ENCODE assay signal across 25 cellular contexts in genomic region chr2:200356306-200356705, GRCh38. TPM values are rescaled to one million over a fixed set of nuclear protein-coding genes. Genes with fewer than 3 reads are reported as not detected.
DNase-seq lines count a peak whose midpoint lies in the region; ATAC-seq and TF ChIP-seq lines count a peak whose summit lies in the region.
"Had no signal": no experiment of that assay in that cellular context is flagged by ENCODE, and none has a peak within 500 bp of the region (broad histone marks: within the 10 kb centered on the region; RNA-seq: fewer than 3 reads in every experiment).

No MANE protein-coding gene starts in this region.

- no peak overlapping the region for H4K91ac ChIP-seq in H9 (ENCODE audit: insufficient read length, low read depth, low read length)

- no peaks in the 10 kb centered on the region for H3K9me2 ChIP-seq in hepatocyte (replicated peaks; ENCODE audit: insufficient read depth)

- no peak for ATAC-seq in GM21529 (IDR thresholded peaks at IDR 0.05; ENCODE audit: unreplicated experiment)
- ATAC-seq: activated CD8-positive, alpha-beta T cell treated with anti-CD3 and anti-CD28 coated beads for 36 hours; K562; left cardiac atrium; stimulated activated naive CD8-positive, alpha-beta T cell treated with anti-CD3 and anti-CD28 coated beads, Interleukin-15, amount 100 ng/mL, for 72 hours had no signal

- H3K56ac ChIP-seq in H9 (ENCODE audit: insufficient read length, low read depth, low read length) = no peak overlapping the region

- H3K4me3 ChIP-seq in hepatocyte (no peak overlapping the region), smooth muscle cell (no peak overlapping the region)
- H3K4me3 ChIP-seq: ascending aorta, heart right ventricle, K562, psoas muscle, tibial nerve had no signal

- H3K9me3 Mint-ChIP-seq in H9 (no peaks in the 10 kb centered on the region), chondrocyte (ENCODE audit: low read depth) (no peaks in the 10 kb centered on the region)
- no peaks in the 10 kb centered on the region for H3K9me3 Mint-ChIP-seq in activated T-helper 1 cell treated with anti-CD3 and anti-CD28 coated beads, Interleukin-12 subunit alpha, Interleukin-12 subunit beta, Interleukin-2, Interleukin-4 antibody, amounts not matched to agents 30 ng/mL and 10 ng/mL and 1 ng/mL, durations not matched to agents 14 hours and 24 hours and 36 hours
- H3K9me3 Mint-ChIP-seq: activated CD8-positive, alpha-beta T cell treated with anti-CD3 and anti-CD28 coated beads for 36 hours; stimulated activated naive CD8-positive, alpha-beta T cell treated with anti-CD3 and anti-CD28 coated beads, Interleukin-15, amount 100 ng/mL, for 72 hours; T-helper 1 cell treated with Interleukin-12 subunit alpha and Interleukin-12 subunit beta and Interleukin-4 antibody, amounts not matched to agents 30 μg/mL and 1 μg/mL, for 36 hours had no signal

- H3K27me3 Mint-ChIP-seq in H9 (ENCODE audit: low read depth) (no peaks in the 10 kb centered on the region), chondrocyte (ENCODE audit: low read depth) (no peaks in the 10 kb centered on the region)
- H3K27me3 Mint-ChIP-seq in activated T-helper 1 cell treated with anti-CD3 and anti-CD28 coated beads, Interleukin-12 subunit alpha, Interleukin-12 subunit beta, Interleukin-2, Interleukin-4 antibody, amounts not matched to agents 30 ng/mL and 10 ng/mL and 1 ng/mL, durations not matched to agents 14 hours and 24 hours and 36 hours (ENCODE audit: insufficient read depth) = peaks cover 8% of the 10 kb centered on the region
- H3K27me3 Mint-ChIP-seq: activated CD8-positive, alpha-beta T cell treated with anti-CD3 and anti-CD28 coated beads for 36 hours; activated naive CD8-positive, alpha-beta T cell had no signal

- no peak overlapping the region for H2BK20ac ChIP-seq in H9 (ENCODE audit: low read depth, low read length, poor library complexity, severe bottlenecking)

- peaks cover 77 to 84% of the 10 kb centered on the region in 2 experiments for H3K4me1 Mint-ChIP-seq in H9
- H3K4me1 Mint-ChIP-seq in chondrocyte (ENCODE audit: low read depth) = peaks cover 81% of the 10 kb centered on the region
- no peaks in the 10 kb centered on the region for H3K4me1 Mint-ChIP-seq in activated T-helper 1 cell treated with anti-CD3 and anti-CD28 coated beads, Interleukin-12 subunit alpha, Interleukin-12 subunit beta, Interleukin-2, Interleukin-4 antibody, amounts not matched to agents 30 ng/mL and 10 ng/mL and 1 ng/mL, durations not matched to agents 14 hours and 24 hours and 36 hours (ENCODE audit: low read depth)
- H3K4me1 Mint-ChIP-seq: stimulated activated naive CD8-positive, alpha-beta T cell treated with anti-CD3 and anti-CD28 coated beads, Interleukin-15, amount 100 ng/mL, for 72 hours had no signal

- intact Hi-C loops in activated T-helper 1 cell treated with anti-CD3 and anti-CD28 coated beads, Interleukin-12 subunit alpha, Interleukin-12 subunit beta, Interleukin-2, Interleukin-4 antibody, amounts not matched to agents 30 ng/mL and 10 ng/mL and 1 ng/mL, durations not matched to agents 14 hours and 24 hours and 36 hours (cut with micrococcal nuclease) = no loop called here

- no peak overlapping the region for H3T11ph ChIP-seq in H9 (ENCODE audit: low read length)

- H3K23me2 ChIP-seq in H9 (ENCODE audit: insufficient read length, low read depth, low read length, poor library complexity, severe bottlenecking) = no peaks in the 10 kb centered on the region

- no peak overlapping the region for H3K27ac ChIP-seq in H9 (ENCODE audit: insufficient read length, low read depth, low read length)
- peak overlapping the region; percentile 43 for H3K27ac ChIP-seq in hepatocyte
- H3K27ac ChIP-seq in smooth muscle cell (ENCODE audit: low read depth) = peak overlapping the region; percentile 74
- H3K27ac ChIP-seq: psoas muscle, tibial nerve had no signal

- H2AK5ac ChIP-seq in H9 (ENCODE audit: insufficient read length, low read length) = no peak overlapping the region

- DNase-seq in H9 (no peak), chondrocyte (ENCODE audit: low spot score) (no peak), hepatocyte (ENCODE audit: low spot score) (no peak), smooth muscle cell (lab: John Stamatoyannopoulos, UW; ENCODE audit: unreplicated experiment) (no peak), NCI-H146 (lab: John Stamatoyannopoulos, UW) (no peak), NCI-H2029 (lab: John Stamatoyannopoulos, UW) (no peak)
- no peak for DNase-seq in activated T-helper 1 cell treated with anti-CD3 and anti-CD28 coated beads, Interleukin-12 subunit alpha, Interleukin-12 subunit beta, Interleukin-2, Interleukin-4 antibody, amounts not matched to agents 30 ng/mL and 10 ng/mL and 1 ng/mL, durations not matched to agents 14 hours and 24 hours and 36 hours (ENCODE audit: low spot score)
- DNase-seq: activated CD4-positive, CD25-positive, alpha-beta regulatory T cell treated with anti-CD3 and anti-CD28 coated beads, Interleukin-2, amount 50 U/mL, for 72 hours; activated CD8-positive, alpha-beta T cell treated with anti-CD3 and anti-CD28 coated beads for 36 hours; activated effector memory CD4-positive, alpha-beta T cell treated with Interleukin-2 at 50 U/mL for 16 hours; activated T-cell treated with anti-CD3 and anti-CD28 coated beads for 4 hours; dermis blood vessel endothelial cell; H7; heart right ventricle; left cardiac atrium; NCI-H2081; NCI-H2227 treated with DMSO at 0.1 percent for 48 hours; psoas muscle; stimulated activated naive CD8-positive, alpha-beta T cell treated with anti-CD3 and anti-CD28 coated beads, Interleukin-15, amount 100 ng/mL, for 72 hours had no signal

- H3K14ac ChIP-seq in H9 (ENCODE audit: insufficient read depth, low read length) = no peak overlapping the region

- H4K20me1 ChIP-seq in H9 (ENCODE audit: control insufficient read depth, insufficient read depth, insufficient read length) (no peaks in the 10 kb centered on the region), hepatocyte (ENCODE audit: insufficient read depth, poor library complexity, severe bottlenecking) (peaks cover 15% of the 10 kb centered on the region), smooth muscle cell (ENCODE audit: low read depth) (peaks cover 94% of the 10 kb centered on the region)

- H3K4me2 ChIP-seq in H9 (ENCODE audit: insufficient read depth, insufficient read length, low read length) = no peak overlapping the region
- no peak overlapping the region for H3K4me2 ChIP-seq in hepatocyte
- H3K4me2 ChIP-seq in smooth muscle cell = peak overlapping the region; percentile 47

- H3K9me3 ChIP-seq in H9 (ENCODE audit: control insufficient read depth, low read depth, low read length) (no peaks in the 10 kb centered on the region), hepatocyte (ENCODE audit: low read depth) (no peaks in the 10 kb centered on the region), smooth muscle cell (replicated peaks; ENCODE audit: low read depth) (no peaks in the 10 kb centered on the region)
- H3K9me3 ChIP-seq: ascending aorta, heart right ventricle, psoas muscle, tibial nerve had no signal

- H4K8ac ChIP-seq in H9 (replicated peaks; ENCODE audit: insufficient read length, low read depth, low read length) = no peak overlapping the region

- no peak overlapping the region for H3K9ac ChIP-seq in H9 (ENCODE audit: extremely low read depth, insufficient read length, low read length)
- no peak overlapping the region for H3K9ac ChIP-seq in smooth muscle cell (ENCODE audit: low read depth)

- H3K36me3 ChIP-seq in hepatocyte (replicated peaks; ENCODE audit: insufficient read depth, low read depth) (no peaks in the 10 kb centered on the region), smooth muscle cell (ENCODE audit: low read depth) (no peaks in the 10 kb centered on the region)
- H3K36me3 ChIP-seq: ascending aorta, heart right ventricle, tibial nerve had no signal

- no peak for TF ChIP-seq CTCF in H9 (conservative IDR thresholded peaks at IDR 0.05)
- TF ChIP-seq CTCF in chondrocyte (IDR thresholded peaks at IDR 0.05) = no peak
- TF ChIP-seq CTCF in hepatocyte (IDR thresholded peaks at IDR 0.05; ENCODE audit: poor library complexity) = no peak
- no peak for TF ChIP-seq CTCF in smooth muscle cell (IDR thresholded peaks at IDR 0.05; ENCODE audit: borderline replicate concordance, insufficient read depth, poor library complexity, severe bottlenecking)

- no peak overlapping the region for H2BK12ac ChIP-seq in H9 (ENCODE audit: insufficient read length, low read depth, low read length)

- peaks cover 33% of the 10 kb centered on the region for H3F3A ChIP-seq in smooth muscle cell (ENCODE audit: low read depth)

- H2BK5ac ChIP-seq in H9 (ENCODE audit: insufficient read length, low read length) = no peak overlapping the region

- no peak overlapping the region for H3K18ac ChIP-seq in H9 (ENCODE audit: insufficient read length, low read depth, low read length)

- H2BK120ac ChIP-seq in H9 (ENCODE audit: low read depth, low read length, poor library complexity, severe bottlenecking) = no peak overlapping the region

- peaks cover 44% of the 10 kb centered on the region for H3K4me1 ChIP-seq in H9 (ENCODE audit: insufficient read depth, low read length)
- H3K4me1 ChIP-seq in hepatocyte (ENCODE audit: insufficient read depth) = peaks cover 54% of the 10 kb centered on the region
- peaks cover 38% of the 10 kb centered on the region for H3K4me1 ChIP-seq in smooth muscle cell (ENCODE audit: low read depth)

- H3K79me2 ChIP-seq in H9 (ENCODE audit: insufficient read depth, low read length) = peaks cover 25% of the 10 kb centered on the region; the same call in 1 of the 2 replicates
- peaks cover 89% of the 10 kb centered on the region for H3K79me2 ChIP-seq in hepatocyte
- H3K79me2 ChIP-seq in smooth muscle cell (ENCODE audit: low read depth) = peaks cover 98% of the 10 kb centered on the region

- no peak overlapping the region for H3K4ac ChIP-seq in H9 (ENCODE audit: low read depth, low read length)

- no peak overlapping the region for H3K23ac ChIP-seq in H9 (ENCODE audit: insufficient read length, low read depth, low read length)

- WGBS in H9 (ENCODE audit: extremely low coverage, insufficient read length, low lambda C conversion rate) = no CpG with 5 or more reads among the region's 1 CpG
- WGBS in hepatocyte (ENCODE audit: low lambda C conversion rate, missing lambda C conversion rate) = 98% methylated on average over 1 of the region's 1 CpG
- 85% methylated on average over 1 of the region's 1 CpG for WGBS in smooth muscle cell (ENCODE audit: low lambda C conversion rate)

- H3K79me1 ChIP-seq in H9 (ENCODE audit: insufficient read depth, low read depth, low read length, poor library complexity, severe bottlenecking) = peaks cover 3% of the 10 kb centered on the region

- H2AFZ ChIP-seq in H9 (ENCODE audit: low read length) (no peak overlapping the region), hepatocyte (no peak overlapping the region), smooth muscle cell (ENCODE audit: low read depth) (no peak overlapping the region)

- H3K27me3 ChIP-seq in H9 (ENCODE audit: insufficient read depth, low read length) = no peaks in the 10 kb centered on the region
- H3K27me3 ChIP-seq in hepatocyte = no peaks in the 10 kb centered on the region
- H3K27me3 ChIP-seq in smooth muscle cell (ENCODE audit: low read depth) = no peaks in the 10 kb centered on the region
- H3K27me3 ChIP-seq: ascending aorta, heart right ventricle, tibial nerve had no signal

- no peak overlapping the region for H3K4me3 Mint-ChIP-seq in H9
- H3K4me3 Mint-ChIP-seq in chondrocyte (ENCODE audit: unreplicated experiment) = no peak overlapping the region
- no peak overlapping the region for H3K4me3 Mint-ChIP-seq in activated T-helper 1 cell treated with anti-CD3 and anti-CD28 coated beads, Interleukin-12 subunit alpha, Interleukin-12 subunit beta, Interleukin-2, Interleukin-4 antibody, amounts not matched to agents 30 ng/mL and 10 ng/mL and 1 ng/mL, durations not matched to agents 14 hours and 24 hours and 36 hours
- H3K4me3 Mint-ChIP-seq: activated CD8-positive, alpha-beta T cell treated with anti-CD3 and anti-CD28 coated beads for 36 hours; activated naive CD8-positive, alpha-beta T cell; stimulated activated naive CD8-positive, alpha-beta T cell treated with anti-CD3 and anti-CD28 coated beads, Interleukin-15, amount 100 ng/mL, for 72 hours; T-helper 1 cell treated with Interleukin-12 subunit alpha and Interleukin-12 subunit beta and Interleukin-4 antibody, amounts not matched to agents 30 μg/mL and 1 μg/mL, for 36 hours had no signal

- peaks cover 0 to 5% (median 0%) of the 10 kb centered on the region in 3 experiments; a peak in 3 of 7 replicates for H3K36me3 Mint-ChIP-seq in H9 (ENCODE audit: insufficient read depth in 1 of 3, low read depth in 3 of 3)
- H3K36me3 Mint-ChIP-seq in chondrocyte (ENCODE audit: low read depth) = peaks cover 6% of the 10 kb centered on the region
- peaks cover 4% of the 10 kb centered on the region for H3K36me3 Mint-ChIP-seq in activated T-helper 1 cell treated with anti-CD3 and anti-CD28 coated beads, Interleukin-12 subunit alpha, Interleukin-12 subunit beta, Interleukin-2, Interleukin-4 antibody, amounts not matched to agents 30 ng/mL and 10 ng/mL and 1 ng/mL, durations not matched to agents 14 hours and 24 hours and 36 hours (ENCODE audit: low read depth)

- H4K5ac ChIP-seq in H9 (ENCODE audit: insufficient read length, low read depth, low read length) = no peak overlapping the region

- no peak overlapping the region for H2BK15ac ChIP-seq in H9 (ENCODE audit: low read depth, low read length)

- peak overlapping the region in 2 of 3 experiments; percentile 26 to 73; a peak in 2 of 7 replicates for H3K27ac Mint-ChIP-seq in H9
- H3K27ac Mint-ChIP-seq in chondrocyte (ENCODE audit: unreplicated experiment) = peak overlapping the region; percentile 85
- H3K27ac Mint-ChIP-seq in activated T-helper 1 cell treated with anti-CD3 and anti-CD28 coated beads, Interleukin-12 subunit alpha, Interleukin-12 subunit beta, Interleukin-2, Interleukin-4 antibody, amounts not matched to agents 30 ng/mL and 10 ng/mL and 1 ng/mL, durations not matched to agents 14 hours and 24 hours and 36 hours = no peak overlapping the region
- H3K27ac Mint-ChIP-seq: activated CD8-positive, alpha-beta T cell treated with anti-CD3 and anti-CD28 coated beads for 36 hours; activated naive CD8-positive, alpha-beta T cell; stimulated activated naive CD8-positive, alpha-beta T cell treated with anti-CD3 and anti-CD28 coated beads, Interleukin-15, amount 100 ng/mL, for 72 hours; T-helper 1 cell treated with Interleukin-12 subunit alpha and Interleukin-12 subunit beta and Interleukin-4 antibody, amounts not matched to agents 30 μg/mL and 1 μg/mL, for 36 hours had no signal

RNA-seq across cellular contexts. Expression of gene SPATS2L, which starts 49.8 kb away (rescaled TPM):
- total RNA-seq in H9 (2021) (45.9 and 47.3 TPM in 2 replicates), chondrocyte (233 to 237 TPM (median 233 TPM) in 3 replicates), hepatocyte (159 and 173 TPM in 2 replicates), smooth muscle cell (314 and 356 TPM in 2 replicates)
- polyA plus RNA-seq in hepatocyte (202 and 239 TPM in 2 replicates), smooth muscle cell (394 and 432 TPM in 2 replicates)
- total RNA-seq in activated T-helper 1 cell treated with anti-CD3 and anti-CD28 coated beads, Interleukin-12 subunit alpha, Interleukin-12 subunit beta, Interleukin-2, Interleukin-4 antibody, amounts not matched to agents 30 ng/mL and 10 ng/mL and 1 ng/mL, durations not matched to agents 14 hours and 24 hours and 36 hours = 35.1 and 38.0 TPM in 2 replicates
